12 cellular contexts compared by ENCODE assay signal in the genomic region with DNA sequence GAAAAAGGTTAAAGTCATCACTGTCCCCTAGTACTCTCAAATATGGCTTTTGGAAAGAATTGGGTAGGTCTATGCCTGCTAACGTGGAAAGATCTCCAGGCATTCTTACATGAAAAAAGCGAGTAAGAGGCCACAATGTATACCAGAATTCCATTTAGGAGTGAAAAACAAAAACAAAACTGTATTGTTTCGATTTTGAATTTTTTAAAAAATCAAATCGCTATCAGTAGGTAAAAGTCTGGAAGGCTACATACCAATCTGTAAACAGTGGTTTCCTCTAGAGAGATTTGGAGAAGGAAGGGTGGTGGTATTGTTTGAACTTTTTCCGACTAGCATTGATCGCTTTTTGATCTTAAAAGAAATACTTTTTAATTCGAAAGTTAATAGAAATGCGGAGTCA. TPM values are rescaled to one million over a fixed set of nuclear protein-coding genes. Genes with fewer than 3 reads are reported as not detected.
DNase-seq lines count a peak whose midpoint lies in the region; ATAC-seq and TF ChIP-seq lines count a peak whose summit lies in the region.
"Had no signal": no experiment of that assay in that cellular context is flagged by ENCODE, and none has a peak within 500 bp of the region (broad histone marks: within the 10 kb centered on the region; RNA-seq: fewer than 3 reads in every experiment).

No MANE protein-coding gene starts in this region.

- CTCF ChIA-PET in activated CD4-positive, alpha-beta T cell treated with anti-CD3 and anti-CD28 coated beads, Interleukin-2, amount 10 ng/mL, durations not matched to agents 7 days and 5 days (lab: Charles Lee): no interaction called here

- ATAC-seq in HG03196 (IDR thresholded peaks at IDR 0.05; ENCODE audit: unreplicated experiment) (no peak), GM18858 (IDR thresholded peaks at IDR 0.05; ENCODE audit: unreplicated experiment) (no peak)

- no peaks in the 10 kb centered on the region for H3K36me3 ChIP-seq in SK-N-MC (ENCODE audit: insufficient read depth, low read length)

- no peak for TF ChIP-seq CTCF in fibroblast of pulmonary artery (IDR thresholded peaks at IDR 0.05; ENCODE audit: low read length, missing control alignments)

- no peak overlapping the region for H3K27ac Mint-ChIP-seq in activated CD4-positive, alpha-beta T cell treated with anti-CD3 and anti-CD28 coated beads, Interleukin-2, amount 10 ng/mL, durations not matched to agents 7 days and 5 days

- POLR2A ChIA-PET in activated CD4-positive, alpha-beta T cell treated with anti-CD3 and anti-CD28 coated beads, Interleukin-2, amount 10 ng/mL, durations not matched to agents 7 days and 5 days (lab: Charles Lee): no interaction called here

- H3K4me3 Mint-ChIP-seq in activated CD4-positive, alpha-beta T cell treated with anti-CD3 and anti-CD28 coated beads, Interleukin-2, amount 10 ng/mL, durations not matched to agents 7 days and 5 days: peak overlapping the region; percentile 28

- no peaks in the 10 kb centered on the region for H3K9me3 Mint-ChIP-seq in activated CD4-positive, alpha-beta T cell treated with anti-CD3 and anti-CD28 coated beads, Interleukin-2, amount 10 ng/mL, durations not matched to agents 7 days and 5 days

- no peaks in the 10 kb centered on the region for H3K36me3 Mint-ChIP-seq in activated CD4-positive, alpha-beta T cell treated with anti-CD3 and anti-CD28 coated beads, Interleukin-2, amount 10 ng/mL, durations not matched to agents 7 days and 5 days (ENCODE audit: low read depth)

- H3K4me3 ChIP-seq in SK-N-MC (peak overlapping the region; percentile 74), fibroblast of pulmonary artery (replicated peaks; ENCODE audit: low read depth, low read length) (peak overlapping the region; percentile 14), skeletal muscle cell (ENCODE audit: low read depth, low read length) (peak overlapping the region; percentile 9)

- H3K27ac ChIP-seq in SK-N-MC: no peak overlapping the region

- no peaks in the 10 kb centered on the region for H3K9me3 ChIP-seq in SK-N-MC (ENCODE audit: low read depth, low read length)

- no peak for DNase-seq in activated CD4-positive, alpha-beta T cell treated with anti-CD3 and anti-CD28 coated beads, Interleukin-2, amount 10 ng/mL, durations not matched to agents 7 days and 5 days
- no peak for DNase-seq in activated CD4-positive, alpha-beta T cell treated with anti-CD3 and anti-CD28 coated beads for 1 hour
- DNase-seq in SK-N-MC (ENCODE audit: low read depth, low spot score): no peak
- DNase-seq in fibroblast of pulmonary artery (ENCODE audit: low read depth): peak; percentile 11
- DNase-seq in skeletal muscle cell (ENCODE audit: low read depth): no peak
- DNase-seq in NCI-H526 treated with DMSO at 0.1 percent for 48 hours (lab: John Stamatoyannopoulos, UW): no peak
- DNase-seq: left ventricle myocardium superior; NCI-H1092; stimulated activated CD4-positive, alpha-beta T cell treated with anti-CD3 and anti-CD28 coated beads, Interleukin-4, amount 100 ng/mL, for 4 hours; T1000 had no signal

- peaks cover 64% of the 10 kb centered on the region for H3K27me3 Mint-ChIP-seq in activated CD4-positive, alpha-beta T cell treated with anti-CD3 and anti-CD28 coated beads, Interleukin-2, amount 10 ng/mL, durations not matched to agents 7 days and 5 days

- peaks cover 5% of the 10 kb centered on the region for H3K4me1 Mint-ChIP-seq in activated CD4-positive, alpha-beta T cell treated with anti-CD3 and anti-CD28 coated beads, Interleukin-2, amount 10 ng/mL, durations not matched to agents 7 days and 5 days

- H3K9ac ChIP-seq in SK-N-MC (ENCODE audit: insufficient read length): no peak overlapping the region

RNA-seq across cellular contexts. Expression of a gene that starts 55.9 kb away (rescaled TPM):
- 10 to 100 TPM; 17.2 to 17.5 TPM for total RNA-seq in activated CD4-positive, alpha-beta T cell treated with anti-CD3 and anti-CD28 coated beads, Interleukin-2, amount 10 ng/mL, durations not matched to agents 7 days and 5 days

Comparison
In these comparisons a context has a peak if more than half of its experiments do, and no peak if none do; other contexts are left out.
1. H3K4me3 ChIP-seq: peak in every context shown above with its lines; median percentile 74 in SK-N-MC; 14 in fibroblast of pulmonary artery; 9 in skeletal muscle cell.